In genomic region chr5:80318212-80318611, GRCh38 we compare ENCODE assay signal across 15 cellular contexts. TPM values are rescaled to one million over a fixed set of nuclear protein-coding genes. Genes with fewer than 3 reads are reported as not detected.
DNase-seq lines count a peak whose midpoint lies in the region; ATAC-seq, FAIRE-seq and TF ChIP-seq lines count a peak whose summit lies in the region.
"Had no signal": no experiment of that assay in that cellular context is flagged by ENCODE, and none has a peak within 500 bp of the region (broad histone marks: within the 10 kb centered on the region; RNA-seq: fewer than 3 reads in every experiment).

No MANE protein-coding gene starts in this region.

- H3K9me3 ChIP-seq in neuronal stem cell (replicated peaks in 1 of 2; ENCODE audit: control insufficient read depth in 2 of 2, insufficient read depth in 1 of 2, low read depth in 1 of 2, low read length in 2 of 2) = peaks cover 0 to 5% of the 10 kb centered on the region in 2 donors
- H3K9me3 ChIP-seq: Caco-2, right atrium auricular region, suprapubic skin had no signal

- H3K27me3 ChIP-seq in neuronal stem cell (ENCODE audit: control insufficient read depth in 3 of 3, insufficient read depth in 3 of 3, low read depth in 1 of 3, low read length in 3 of 3) = no peaks in the 10 kb centered on the region
- H3K27me3 ChIP-seq: right atrium auricular region, suprapubic skin had no signal

- no peak overlapping the region for H3K4me2 ChIP-seq in neuronal stem cell (ENCODE audit: insufficient read depth, low read length, poor library complexity, severe bottlenecking)

- WGBS in neuronal stem cell (ENCODE audit: extremely low coverage in 2 of 2, insufficient read length in 2 of 2, insufficient replicate concordance in 1 of 2), 2 donors = no CpG with 5 or more reads among the region's 1 CpG

- no peak overlapping the region for H3K4me3 Mint-ChIP-seq in HFFc6
- H3K4me3 Mint-ChIP-seq: endodermal cell had no signal

- H3K27ac ChIP-seq in neuronal stem cell (replicated peaks; ENCODE audit: low read length) = no peak overlapping the region
- H3K27ac ChIP-seq: right atrium auricular region, suprapubic skin had no signal

- no peaks in the 10 kb centered on the region for H3K36me3 Mint-ChIP-seq in HFFc6 (ENCODE audit: low read depth)

- H3K4me3 ChIP-seq in neuronal stem cell (ENCODE audit: low read length in 2 of 2) = no peak overlapping the region
- H3K4me3 ChIP-seq: right atrium auricular region, suprapubic skin had no signal

- H4K8ac ChIP-seq in neuronal stem cell (ENCODE audit: low read depth, low read length) = no peak overlapping the region

- no peaks in the 10 kb centered on the region for H3K9me3 Mint-ChIP-seq in HFFc6

- H3K79me1 ChIP-seq in neuronal stem cell (ENCODE audit: low read depth, low read length) = no peaks in the 10 kb centered on the region

- no peaks in the 10 kb centered on the region for H3K4me1 ChIP-seq in neuronal stem cell (ENCODE audit: control insufficient read depth in 2 of 2, insufficient read depth in 1 of 2, low read depth in 1 of 2, low read length in 2 of 2)
- H3K4me1 ChIP-seq: Caco-2, right atrium auricular region, suprapubic skin had no signal

- no peak for TF ChIP-seq CTCF in HFFc6 (IDR thresholded peaks at IDR 0.05)

- H3K27me3 Mint-ChIP-seq in HFFc6 (ENCODE audit: insufficient read depth) = peaks cover 8% of the 10 kb centered on the region; the same call in 1 of the 2 replicates

- no peak for FAIRE-seq in GM12891 (lab: Jason Lieb, UNC)

- H3K27ac Mint-ChIP-seq in HFFc6 = no peak overlapping the region
- H3K27ac Mint-ChIP-seq: endodermal cell had no signal

- H2BK12ac ChIP-seq in neuronal stem cell (ENCODE audit: low read length) = no peak overlapping the region

- H3K36me3 ChIP-seq in neuronal stem cell (replicated peaks in 1 of 2; ENCODE audit: control insufficient read depth in 2 of 2, insufficient read depth in 2 of 2, low read length in 2 of 2) = no peaks in the 10 kb centered on the region
- H3K36me3 ChIP-seq: right atrium auricular region, suprapubic skin had no signal

- no peak for TF ChIP-seq POLR2A in GM12891 (IDR thresholded peaks at IDR 0.05; ENCODE audit: low read depth, low read length)

- H2BK120ac ChIP-seq in neuronal stem cell (ENCODE audit: low read depth, low read length) = no peak overlapping the region

- H2AK5ac ChIP-seq in neuronal stem cell (ENCODE audit: low read depth, low read length) = no peak overlapping the region

- intact Hi-C loops in sciatic nerve (cut with DNase I) = no loop called here

- H2BK15ac ChIP-seq in neuronal stem cell (ENCODE audit: low read length) = no peak overlapping the region

- ATAC-seq in SK-N-SH treated with all-trans-retinoic acid at 6 μM for 48 hours (peak; percentile 57; the same call in 2 of the 3 replicates), sciatic nerve (peak; percentile 61), HG03378 (IDR thresholded peaks at IDR 0.05; ENCODE audit: unreplicated experiment) (no peak), HG03432 (IDR thresholded peaks at IDR 0.05; ENCODE audit: unreplicated experiment) (no peak)

- no peak overlapping the region for H3K4ac ChIP-seq in neuronal stem cell (ENCODE audit: low read length)

- H3K14ac ChIP-seq in neuronal stem cell (ENCODE audit: low read length) = no peak overlapping the region

- H3K18ac ChIP-seq in neuronal stem cell (ENCODE audit: low read length) = no peak overlapping the region

- no peak overlapping the region for H4K91ac ChIP-seq in neuronal stem cell (ENCODE audit: low read depth, low read length, poor library complexity)

- no peak overlapping the region for H2BK5ac ChIP-seq in neuronal stem cell (ENCODE audit: low read length)

- DNase-seq in HFFc6 = peak; percentile 14
- peak; percentile 8 for DNase-seq in fibroblast of the conjunctiva (ENCODE audit: low read depth)
- no peak for DNase-seq in sciatic nerve (ENCODE audit: low spot score)
- no peak for DNase-seq in GM12891 (ENCODE audit: insufficient read length, low spot score)
- no peak for DNase-seq in neuronal stem cell (ENCODE audit: low spot score)
- DNase-seq: activated T-cell treated with anti-CD3 and anti-CD28 coated beads for 4 hours, Caco-2, endodermal cell, NCI-H748 treated with DMSO at 0.1 percent for 48 hours, SHP77 had no signal

- H3K9ac ChIP-seq in neuronal stem cell (ENCODE audit: low read depth, low read length, poor library complexity) = no peak overlapping the region

- no peak overlapping the region for H3K23ac ChIP-seq in neuronal stem cell (ENCODE audit: low read depth, low read length, poor library complexity)

- H2AFZ ChIP-seq in neuronal stem cell (ENCODE audit: low read length) = no peak overlapping the region

- no peaks in the 10 kb centered on the region for H3K4me1 Mint-ChIP-seq in HFFc6 (ENCODE audit: low read depth)
- H3K4me1 Mint-ChIP-seq: endodermal cell had no signal

TF ChIP-seq in SK-N-SH treated with all-trans-retinoic acid at 6 μM for 48 hours, 23 proteins besides CTCF, POLR2A, EP300 and RAD21:
- no peak for TF ChIP-seq ZNF70 (CRISPR knock-in tag; IDR thresholded peaks at IDR 0.05)

TF ChIP-seq in GM12891, 5 proteins besides CTCF, POLR2A, EP300 and RAD21:
- TF ChIP-seq TAF1 (IDR thresholded peaks at IDR 0.05; ENCODE audit: low read depth, low read length) = no peak
- TF ChIP-seq POU2F2 (IDR thresholded peaks at IDR 0.05; ENCODE audit: low read depth, low read length) = no peak
- TF ChIP-seq POLR2AphosphoS5 (IDR thresholded peaks at IDR 0.05; ENCODE audit: low read depth, low read length) = no peak
- no peak for TF ChIP-seq SPI1 (IDR thresholded peaks at IDR 0.05; ENCODE audit: low read depth, low read length)
- no peak for TF ChIP-seq PAX5 (IDR thresholded peaks at IDR 0.05; ENCODE audit: insufficient read depth, low read length, severe bottlenecking)

RNA-seq across cellular contexts. Expression of gene SPZ1, which starts 1.6 kb away (rescaled TPM):
- total RNA-seq in HFFc6 (2021; fragmentation: NEBNext Ultra II Directional; extraction: Animal tissue kit (Norgen Biotek cat#: 25700)) = not detected
- not detected for total RNA-seq in sciatic nerve
- not detected for polyA plus RNA-seq in GM12891 (2012; ENCODE audit: low read depth, missing spikeins)
- not detected for polyA plus RNA-seq in neuronal stem cell (2013, experiment 1 of 2)
- not detected for polyA plus RNA-seq in neuronal stem cell (2013, experiment 2 of 2)
- total RNA-seq: Caco-2, endodermal cell, right atrium auricular region, suprapubic skin had no signal

Comparison
In these comparisons a context has a peak if more than half of its experiments do, and no peak if none do; other contexts are left out.
1. DNase-seq: peak in HFFc6 (single experiment) and fibroblast of the conjunctiva (single experiment); none in sciatic nerve (single experiment), GM12891 (single experiment) and neuronal stem cell (single experiment).
2. ATAC-seq: peak in SK-N-SH treated with all-trans-retinoic acid at 6 μM for 48 hours (single experiment) and sciatic nerve (single experiment); none in HG03378 (single experiment) and HG03432 (single experiment).